In genomic region chr17:65409381-65409780, GRCh38 we compare ENCODE assay signal across 21 cellular contexts.
"Had no signal": no experiment of that assay in that cellular context is flagged by ENCODE, and none has a peak within 500 bp of the region (broad histone marks: within the 10 kb centered on the region; RNA-seq: fewer than 3 reads in every experiment).

No MANE protein-coding gene starts in this region.

- H3K79me2 ChIP-seq: parathyroid adenoma had no signal

- H3K36me3 ChIP-seq: esophagus squamous epithelium, tibial nerve had no signal

- ATAC-seq: activated T-cell treated with anti-CD3 and anti-CD28 coated beads, Interleukin-2, amount 50 U/mL, for 4 hours; left colon; natural killer cell treated with Interleukin-12 subunit alpha and Interleukin-12 subunit beta and Interleukin-15 and Interleukin-18, amount 100 ng/mL, for 72 hours; right cardiac atrium; stimulated activated effector memory CD8-positive, alpha-beta T cell treated with anti-CD3 and anti-CD28 coated beads, Interleukin-12 subunit alpha, Interleukin-12 subunit beta, amount 100 ng/mL, for 72 hours; stimulated activated naive CD8-positive, alpha-beta T cell treated with anti-CD3 and anti-CD28 coated beads, Interleukin-15, amount 100 ng/mL, for 72 hours had no signal

- DNase-seq: activated CD4-positive, alpha-beta T cell treated with anti-CD3 and anti-CD28 coated beads for 4 hours; activated CD4-positive, alpha-beta T cell treated with anti-CD3 and anti-CD28 coated beads, Interleukin-2, amount 50 U/mL, for 48 hours; activated CD4-positive, CD25-positive, alpha-beta regulatory T cell; activated CD8-positive, alpha-beta memory T cell treated with anti-CD3 and anti-CD28 coated beads, Interleukin-2, amount 50 U/mL, for 48 hours; activated effector memory CD4-positive, alpha-beta T cell treated with Interleukin-2 at 50 U/mL for 16 hours; activated naive CD4-positive, alpha-beta T cell treated with anti-CD3 and anti-CD28 coated beads for 36 hours; activated naive CD8-positive, alpha-beta T cell treated with anti-CD3 and anti-CD28 coated beads, Interleukin-2, amount 10 ng/mL, durations not matched to agents 7 days and 5 days; activated T-cell treated with anti-CD3 and anti-CD28 coated beads, Interleukin-2, amount 50 U/mL, for 4 hours; cerebellar nuclear complex; endodermal cell; esophagus squamous epithelium; left colon; right cardiac atrium; stimulated activated CD4-positive, alpha-beta T cell treated with anti-CD3 and anti-CD28 coated beads, Interleukin-1b, Interleukin-23, amount 100 ng/mL, for 48 hours; stimulated activated naive CD8-positive, alpha-beta T cell treated with anti-CD3 and anti-CD28 coated beads, Interleukin-15, amount 100 ng/mL, for 72 hours had no signal

- H3K36me3 Mint-ChIP-seq: activated naive CD8-positive, alpha-beta T cell treated with anti-CD3 and anti-CD28 coated beads, Interleukin-2, amount 10 ng/mL, durations not matched to agents 7 days and 5 days; memory B cell; natural killer cell treated with Interleukin-12 subunit alpha and Interleukin-12 subunit beta and Interleukin-15 and Interleukin-18, amount 100 ng/mL, for 72 hours; stimulated activated effector memory CD8-positive, alpha-beta T cell treated with anti-CD3 and anti-CD28 coated beads, Interleukin-12 subunit alpha, Interleukin-12 subunit beta, amount 100 ng/mL, for 72 hours had no signal

- H3K4me1 ChIP-seq: esophagus squamous epithelium, parathyroid adenoma, tibial nerve had no signal

- H3K4me1 Mint-ChIP-seq: activated naive CD8-positive, alpha-beta T cell treated with anti-CD3 and anti-CD28 coated beads, Interleukin-2, amount 10 ng/mL, durations not matched to agents 7 days and 5 days; endodermal cell; memory B cell; stimulated activated effector memory CD8-positive, alpha-beta T cell treated with anti-CD3 and anti-CD28 coated beads, Interleukin-12 subunit alpha, Interleukin-12 subunit beta, amount 100 ng/mL, for 72 hours; stimulated activated naive CD8-positive, alpha-beta T cell treated with anti-CD3 and anti-CD28 coated beads, Interleukin-15, amount 100 ng/mL, for 72 hours had no signal

- H3K9me3 ChIP-seq: esophagus squamous epithelium, tibial nerve had no signal

- H3K27ac Mint-ChIP-seq: activated naive CD4-positive, alpha-beta T cell treated with anti-CD3 and anti-CD28 coated beads for 36 hours; activated naive CD8-positive, alpha-beta T cell treated with anti-CD3 and anti-CD28 coated beads, Interleukin-2, amount 10 ng/mL, durations not matched to agents 7 days and 5 days; endodermal cell; memory B cell; natural killer cell treated with Interleukin-12 subunit alpha and Interleukin-12 subunit beta and Interleukin-15 and Interleukin-18, amount 100 ng/mL, for 72 hours; stimulated activated effector memory CD8-positive, alpha-beta T cell treated with anti-CD3 and anti-CD28 coated beads, Interleukin-12 subunit alpha, Interleukin-12 subunit beta, amount 100 ng/mL, for 72 hours; stimulated activated naive CD8-positive, alpha-beta T cell treated with anti-CD3 and anti-CD28 coated beads, Interleukin-15, amount 100 ng/mL, for 72 hours had no signal

- H3K9me3 Mint-ChIP-seq: activated T-cell treated with anti-CD3 and anti-CD28 coated beads, Interleukin-2, amount 50 U/mL, for 4 hours; stimulated activated effector memory CD8-positive, alpha-beta T cell treated with anti-CD3 and anti-CD28 coated beads, Interleukin-12 subunit alpha, Interleukin-12 subunit beta, amount 100 ng/mL, for 72 hours had no signal

- H3K27me3 Mint-ChIP-seq: memory B cell; stimulated activated naive CD8-positive, alpha-beta T cell treated with anti-CD3 and anti-CD28 coated beads, Interleukin-15, amount 100 ng/mL, for 72 hours had no signal

- H3K27ac ChIP-seq: coronary artery, esophagus squamous epithelium, parathyroid adenoma, tibial nerve had no signal

- H3K4me3 ChIP-seq: coronary artery, esophagus squamous epithelium, tibial nerve had no signal

- H3K27me3 ChIP-seq: esophagus squamous epithelium, tibial nerve had no signal

- H2AFZ ChIP-seq: parathyroid adenoma had no signal

- H3K9ac ChIP-seq: parathyroid adenoma had no signal

- H3K4me3 Mint-ChIP-seq: activated naive CD4-positive, alpha-beta T cell treated with anti-CD3 and anti-CD28 coated beads for 36 hours; activated naive CD8-positive, alpha-beta T cell treated with anti-CD3 and anti-CD28 coated beads, Interleukin-2, amount 10 ng/mL, durations not matched to agents 7 days and 5 days; activated T-cell treated with anti-CD3 and anti-CD28 coated beads, Interleukin-2, amount 50 U/mL, for 4 hours; endodermal cell; memory B cell; natural killer cell treated with Interleukin-12 subunit alpha and Interleukin-12 subunit beta and Interleukin-15 and Interleukin-18, amount 100 ng/mL, for 72 hours; stimulated activated effector memory CD8-positive, alpha-beta T cell treated with anti-CD3 and anti-CD28 coated beads, Interleukin-12 subunit alpha, Interleukin-12 subunit beta, amount 100 ng/mL, for 72 hours; stimulated activated naive CD8-positive, alpha-beta T cell treated with anti-CD3 and anti-CD28 coated beads, Interleukin-15, amount 100 ng/mL, for 72 hours had no signal
